2 cellular contexts compared by ENCODE assay signal in genomic region chr7:6379881-6380280, GRCh38.
TF ChIP-seq lines count a peak whose summit lies in the region.

No MANE protein-coding gene starts in this region.

TF ChIP-seq in GM23338, 12 proteins besides CTCF, POLR2A, EP300 and RAD21 (continued from another document):
- no peak for TF ChIP-seq POLR2AphosphoS5 (IDR thresholded peaks at IDR 0.05; ENCODE audit: low read depth)
- TF ChIP-seq NANOG (IDR thresholded peaks at IDR 0.05; ENCODE audit: borderline replicate concordance), result no peak
- TF ChIP-seq ETS1 (IDR thresholded peaks at IDR 0.05), result no peak
- TF ChIP-seq REST (IDR thresholded peaks at IDR 0.05; ENCODE audit: unreplicated experiment), result no peak
- no peak for TF ChIP-seq ZNF462 (CRISPR knock-in tag; IDR thresholded peaks at IDR 0.05)
- no peak for TF ChIP-seq JUNB (IDR thresholded peaks at IDR 0.05; ENCODE audit: unreplicated experiment)
- no peak for TF ChIP-seq EZH2phosphoT487 (IDR thresholded peaks at IDR 0.05; ENCODE audit: unreplicated experiment)
- no peak for TF ChIP-seq ZNF331 (CRISPR knock-in tag; IDR thresholded peaks at IDR 0.05; ENCODE audit: low read depth)
- no peak for TF ChIP-seq ZNF114 (CRISPR knock-in tag; IDR thresholded peaks at IDR 0.05)
- TF ChIP-seq CREB1 (CRISPR knock-in tag; IDR thresholded peaks at IDR 0.05; ENCODE audit: low read depth), result no peak

TF ChIP-seq in K562, 482 proteins besides CTCF, POLR2A, EP300 and RAD21 (continued from another document):
- no peak for TF ChIP-seq ZNF695 (CRISPR knock-in tag; IDR thresholded peaks at IDR 0.05)
- TF ChIP-seq ZKSCAN3 (CRISPR knock-in tag; IDR thresholded peaks at IDR 0.05), result no peak
- TF ChIP-seq MCM3 (IDR thresholded peaks at IDR 0.05), result no peak
- no peak for TF ChIP-seq RNF219 (CRISPR knock-in tag; IDR thresholded peaks at IDR 0.05)
- TF ChIP-seq PCBP2 (IDR thresholded peaks at IDR 0.05; ENCODE audit: low read depth, low read length, poor library complexity, severe bottlenecking), result no peak
- no peak for TF ChIP-seq FIP1L1 (IDR thresholded peaks at IDR 0.05; ENCODE audit: low read depth, low read length, poor library complexity, severe bottlenecking)
- no peak for TF ChIP-seq MEF2D (tag; conservative IDR thresholded peaks at IDR 0.05; ENCODE audit: low read depth)
- TF ChIP-seq IRF9 (tag; IDR thresholded peaks at IDR 0.05), result no peak
- no peak for TF ChIP-seq ZNF75A (CRISPR knock-in tag; IDR thresholded peaks at IDR 0.05)
- no peak for TF ChIP-seq CBX1 (IDR thresholded peaks at IDR 0.05; ENCODE audit: low read depth)
- TF ChIP-seq HDAC3 (IDR thresholded peaks at IDR 0.05; ENCODE audit: borderline replicate concordance, partially characterized antibody), result no peak
- TF ChIP-seq ZNF445 (CRISPR knock-in tag; IDR thresholded peaks at IDR 0.05; ENCODE audit: low read depth), result no peak
- no peak for TF ChIP-seq FOXM1 (IDR thresholded peaks at IDR 0.05; ENCODE audit: low read depth)
- TF ChIP-seq FOXM1 (CRISPR knock-in tag; IDR thresholded peaks at IDR 0.05; ENCODE audit: low read depth), result no peak
TF ChIP-seq in K562: peak in this region for 0.
